Comparison of ENCODE assay signal across 19 cellular contexts in genomic region chr10:44393834-44394547, GRCh38. TPM values are rescaled to one million over a fixed set of nuclear protein-coding genes. Genes with fewer than 3 reads are reported as not detected.
"Had no signal": no experiment of that assay in that cellular context is flagged by ENCODE, and none has a peak within 500 bp of the region (broad histone marks: within the 10 kb centered on the region; RNA-seq: fewer than 3 reads in every experiment).

No MANE protein-coding gene starts in this region.

- H3K9me3 Mint-ChIP-seq: activated CD4-positive, alpha-beta memory T cell treated with anti-CD3 and anti-CD28 coated beads, Interleukin-2, amount 10 ng/mL, durations not matched to agents 7 days and 5 days; activated T-cell treated with anti-CD3 and anti-CD28 coated beads, Interleukin-2, amount 50 U/mL, for 72 hours; dendritic cell treated with granulocyte-macrophage colony-stimulating factor and Interleukin-4, amounts not matched to agents 40 ng/mL and 50 ng/mL, for 4 days; naive B cell; WTC11 had no signal

- H3K27me3 ChIP-seq: brain microvascular endothelial cell, tibial nerve had no signal

- DNase-seq: activated CD4-positive, alpha-beta memory T cell treated with anti-CD3 and anti-CD28 coated beads, Interleukin-2, amount 10 ng/mL, durations not matched to agents 7 days and 5 days; activated CD4-positive, alpha-beta T cell treated with anti-CD3 and anti-CD28 coated beads for 4 hours; activated CD8-positive, alpha-beta memory T cell treated with anti-CD3 and anti-CD28 coated beads, Interleukin-2, amount 50 U/mL, for 48 hours; activated naive CD4-positive, alpha-beta T cell; activated T-cell treated with anti-CD3 and anti-CD28 coated beads, Interleukin-2, amount 50 U/mL, for 72 hours; anterior cingulate cortex; brain microvascular endothelial cell; cerebellar nuclear complex; effector memory CD4-positive, alpha-beta T cell; foreskin melanocyte; left cardiac atrium; naive B cell; stimulated activated CD4-positive, alpha-beta T cell treated with anti-CD3 and anti-CD28 coated beads, Interleukin-15, amount 100 ng/mL, for 24 hours; stimulated activated CD4-positive, alpha-beta T cell treated with anti-CD3 and anti-CD28 coated beads, Interleukin-4, amount 100 ng/mL, for 1 hour; stimulated activated naive CD4-positive, alpha-beta T cell; T-helper 17 cell had no signal

- H3K4me3 Mint-ChIP-seq: activated CD4-positive, alpha-beta memory T cell treated with anti-CD3 and anti-CD28 coated beads, Interleukin-2, amount 10 ng/mL, durations not matched to agents 7 days and 5 days; activated T-cell treated with anti-CD3 and anti-CD28 coated beads, Interleukin-2, amount 50 U/mL, for 72 hours; dendritic cell treated with granulocyte-macrophage colony-stimulating factor and Interleukin-4, amounts not matched to agents 40 ng/mL and 50 ng/mL, for 4 days; naive B cell; T-helper 17 cell; WTC11 had no signal

- H3K9me3 ChIP-seq: tibial nerve had no signal

- H3K36me3 ChIP-seq: brain microvascular endothelial cell, tibial nerve had no signal

- H3K4me1 Mint-ChIP-seq: activated CD4-positive, alpha-beta memory T cell treated with anti-CD3 and anti-CD28 coated beads, Interleukin-2, amount 10 ng/mL, durations not matched to agents 7 days and 5 days; naive B cell had no signal

- H3K27ac Mint-ChIP-seq: activated CD4-positive, alpha-beta memory T cell treated with anti-CD3 and anti-CD28 coated beads, Interleukin-2, amount 10 ng/mL, durations not matched to agents 7 days and 5 days; activated T-cell treated with anti-CD3 and anti-CD28 coated beads, Interleukin-2, amount 50 U/mL, for 72 hours; dendritic cell treated with granulocyte-macrophage colony-stimulating factor and Interleukin-4, amounts not matched to agents 40 ng/mL and 50 ng/mL, for 4 days; naive B cell; T-helper 17 cell; WTC11 had no signal

- H3K4me3 ChIP-seq: tibial nerve had no signal

- ATAC-seq: activated T-cell treated with anti-CD3 and anti-CD28 coated beads, Interleukin-2, amount 50 U/mL, for 72 hours; left cardiac atrium; T-helper 17 cell; WTC11 had no signal

- H3K36me3 Mint-ChIP-seq: naive B cell, WTC11 had no signal

- H3K27ac ChIP-seq: brain microvascular endothelial cell, tibial nerve had no signal

RNA-seq across cellular contexts. Expression of gene CXCL12, which starts 9.1 kb away (rescaled TPM):
- total RNA-seq: activated CD4-positive, alpha-beta memory T cell treated with anti-CD3 and anti-CD28 coated beads, Interleukin-2, amount 10 ng/mL, durations not matched to agents 7 days and 5 days; activated T-cell treated with anti-CD3 and anti-CD28 coated beads, Interleukin-2, amount 50 U/mL, for 72 hours had no signal
